8 cellular contexts compared by ENCODE assay signal in the genomic region with DNA sequence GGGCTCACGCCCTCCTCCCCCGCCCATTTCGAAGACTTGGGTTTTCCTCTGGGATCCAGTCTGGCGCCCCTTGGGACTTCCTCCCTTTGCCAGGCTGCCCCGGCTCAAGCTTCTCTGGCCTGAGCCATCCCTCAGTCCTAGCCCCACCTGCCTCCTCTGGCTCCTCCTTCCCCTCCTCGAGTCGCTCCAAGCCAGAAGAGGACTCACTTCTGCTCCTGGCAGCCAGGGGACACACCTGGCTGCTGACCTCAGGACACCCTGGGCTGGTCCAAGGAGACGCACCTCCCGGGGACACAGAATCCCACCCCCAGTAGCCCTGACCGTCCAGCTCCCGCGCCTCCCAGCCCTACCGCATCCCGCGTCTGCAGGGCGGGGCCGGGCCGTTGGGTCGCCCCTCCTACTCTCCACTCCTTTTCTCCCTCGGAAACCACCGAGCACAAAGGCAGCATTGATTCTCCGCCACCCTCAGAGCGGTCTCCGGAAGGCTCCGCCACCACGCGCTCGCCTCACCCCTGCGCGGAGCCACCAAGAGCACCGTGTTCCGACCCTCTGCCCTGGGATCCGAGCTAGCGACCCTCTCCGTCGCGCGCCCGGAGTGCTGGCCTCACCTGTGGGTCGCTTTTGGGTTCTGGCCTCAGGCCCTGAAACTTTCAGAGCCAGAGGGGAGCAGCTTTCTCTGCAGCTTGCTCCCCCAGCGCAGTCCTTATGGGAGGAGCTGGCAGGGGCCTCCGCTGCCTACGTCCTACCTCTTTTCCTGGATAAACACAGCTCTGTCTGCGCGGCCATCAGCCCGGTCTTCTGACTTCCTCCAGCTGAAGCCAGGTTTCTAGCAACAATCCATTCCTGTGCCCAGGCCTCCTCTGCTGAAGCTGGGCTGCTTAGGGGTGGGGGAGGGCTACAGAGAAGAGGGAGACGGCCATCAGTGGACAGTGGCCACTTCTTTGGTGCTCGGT. TPM values are rescaled to one million over a fixed set of nuclear protein-coding genes. Genes with fewer than 3 reads are reported as not detected.
DNase-seq lines count a peak whose midpoint lies in the region; ATAC-seq and TF ChIP-seq lines count a peak whose summit lies in the region.

A gene (minus strand): TSS at position 364 of the 953 bp plus-strand sequence. CDS start 831 bp downstream, outside the sequence.

- WGBS in mesenchymal stem cell, result 5% methylated on average over 44 of the region's 48 CpGs

- H3K14ac ChIP-seq in mesenchymal stem cell (ENCODE audit: low read length in 2 of 2), result peak within 1 kb of the TSS in 1 of 2 experiments; percentile 11

- H3K23ac ChIP-seq in mesenchymal stem cell (ENCODE audit: low read length in 2 of 2), result peak within 1 kb of the TSS in 1 of 2 experiments; percentile 77

- no peaks in the 10 kb centered on the region for H3K79me1 ChIP-seq in mesenchymal stem cell (replicated peaks; ENCODE audit: low read length, poor library complexity, severe bottlenecking)

- no peak within 1 kb of the TSS for H2BK120ac ChIP-seq in mesenchymal stem cell (ENCODE audit: low read depth, low read length)

- H3K4me3 ChIP-seq in dorsolateral prefrontal cortex (peak within 1 kb of the TSS; percentile 34 to 80 (median 62)), mesenchymal stem cell (ENCODE audit: insufficient read depth in 1 of 2, low read depth in 1 of 2, low read length in 2 of 2) (peak within 1 kb of the TSS; percentile 43 to 51)

- no peaks in the 10 kb centered on the region for H3K36me3 ChIP-seq in mesenchymal stem cell (ENCODE audit: control insufficient read depth in 1 of 2, insufficient read depth in 2 of 2, low read depth in 1 of 2, low read length in 2 of 2)

- H3K18ac ChIP-seq in mesenchymal stem cell (ENCODE audit: low read depth in 1 of 2, low read length in 2 of 2), result no peak within 1 kb of the TSS

- TF ChIP-seq CTCF in dorsolateral prefrontal cortex (IDR thresholded peaks at IDR 0.05 in 54 of 56, conservative IDR thresholded peaks at IDR 0.05 in 2 of 56; ENCODE audit: low read depth in 1 of 56, partially characterized antibody in 56 of 56), result peak in 20 of 56 donors; percentile 1 to 48 (median 20)

- H3K9me3 ChIP-seq in mesenchymal stem cell (ENCODE audit: control insufficient read depth, low read length), result no peaks in the 10 kb centered on the region

- no peak within 1 kb of the TSS for H2BK15ac ChIP-seq in mesenchymal stem cell (ENCODE audit: low read depth, poor library complexity, severe bottlenecking)

- H3K27ac ChIP-seq in dorsolateral prefrontal cortex (peak within 1 kb of the TSS; percentile 66 to 99 (median 96)), mesenchymal stem cell (ENCODE audit: low read length, poor library complexity, severe bottlenecking) (no peak within 1 kb of the TSS)

- no peak within 1 kb of the TSS for H4K91ac ChIP-seq in mesenchymal stem cell (ENCODE audit: low read length)

- peak within 1 kb of the TSS; percentile 18 for H3K9ac ChIP-seq in mesenchymal stem cell (ENCODE audit: low read length)

- no peak within 1 kb of the TSS for H2BK12ac ChIP-seq in mesenchymal stem cell (ENCODE audit: low read length in 2 of 2)

- H2BK5ac ChIP-seq in mesenchymal stem cell (ENCODE audit: low read depth, low read length, poor library complexity, severe bottlenecking), result no peak within 1 kb of the TSS

- H3K4ac ChIP-seq in mesenchymal stem cell (ENCODE audit: low read depth in 1 of 2, low read length in 2 of 2), result no peak within 1 kb of the TSS

- ATAC-seq in GM18519 (IDR thresholded peaks at IDR 0.05; ENCODE audit: low FRiP score, unreplicated experiment), result no peak
- ATAC-seq in GM21390 (IDR thresholded peaks at IDR 0.05; ENCODE audit: unreplicated experiment), result no peak

- peak within 1 kb of the TSS; percentile 3 for H2AFZ ChIP-seq in mesenchymal stem cell (ENCODE audit: low read depth, low read length)

- no peak within 1 kb of the TSS for H4K8ac ChIP-seq in mesenchymal stem cell (ENCODE audit: low read length)

- intact Hi-C loops in dorsolateral prefrontal cortex (cut with DNase I), result loop anchor here (1.0 to 5.0 kb wide), 7 partner anchors 38 to 527 kb away; a partner anchor contains a TSS

- no peak within 1 kb of the TSS for H2AK5ac ChIP-seq in mesenchymal stem cell (ENCODE audit: low read length, severe bottlenecking)

- H3K27me3 ChIP-seq in dorsolateral prefrontal cortex (peaks cover 0 to 18% (median 0%) of the 10 kb centered on the region in 45 donors), mesenchymal stem cell (ENCODE audit: control insufficient read depth in 1 of 2, insufficient read depth in 1 of 2, low read length in 2 of 2) (peaks cover 39 to 43% of the 10 kb centered on the region in 2 experiments)

- peak; percentile 75 for DNase-seq in DMS79 (lab: John Stamatoyannopoulos, UW)
- peak; percentile 65 for DNase-seq in NCI-H128 (lab: John Stamatoyannopoulos, UW; ENCODE audit: unreplicated experiment)
- peak; percentile 63 to 64 for DNase-seq in activated CD4-positive, alpha-beta T cell treated with anti-CD3 and anti-CD28 coated beads, Interleukin-2, amount 50 U/mL, for 4 hours
- DNase-seq in dorsolateral prefrontal cortex, result peak; percentile 66 to 87 (median 84)
- DNase-seq in mesenchymal stem cell, result peak; percentile 21
- DNase-seq in stimulated activated CD8-positive, alpha-beta memory T cell treated with anti-CD3 and anti-CD28 coated beads, Interleukin-12 subunit alpha, Interleukin-12 subunit beta, amount 100 ng/mL, for 4 hours (ENCODE audit: low read depth), result peak; percentile 45

- peaks cover 20% of the 10 kb centered on the region for H3K4me1 ChIP-seq in mesenchymal stem cell (ENCODE audit: control insufficient read depth, insufficient read depth, low read depth, low read length)

- peak within 1 kb of the TSS; percentile 79 for H3K4me2 ChIP-seq in mesenchymal stem cell (ENCODE audit: low read length, poor library complexity, severe bottlenecking)

RNA-seq across cellular contexts. Expression of the gene that starts here (rescaled TPM):
- total RNA-seq in dorsolateral prefrontal cortex, result 1 to 10 TPM in 97 of 120 experiments, under 1 TPM in 23; 0.56 to 4.3 (median 1.4) TPM
- not detected for polyA plus RNA-seq in mesenchymal stem cell (2013, experiment 1 of 2)
- not detected for polyA plus RNA-seq in mesenchymal stem cell (2013, experiment 2 of 2)

Comparison
In these comparisons a context has a peak if more than half of its experiments do, and no peak if none do; other contexts are left out.
1. DNase-seq: peak in every context shown above with its lines; median percentile 84 in dorsolateral prefrontal cortex; 75 in DMS79; 65 in NCI-H128; 64 in activated CD4-positive, alpha-beta T cell treated with anti-CD3 and anti-CD28 coated beads, Interleukin-2, amount 50 U/mL, for 4 hours; 45 in stimulated activated CD8-positive, alpha-beta memory T cell treated with anti-CD3 and anti-CD28 coated beads, Interleukin-12 subunit alpha, Interleukin-12 subunit beta, amount 100 ng/mL, for 4 hours; 21 in mesenchymal stem cell.